In genomic region chr1:192951961-192952460, GRCh38 we compare ENCODE assay signal across 8 cellular contexts.
A peak's percentile ranks its signal among the peaks of the same experiment; 100 is the strongest.
DNase-seq lines count a peak whose midpoint lies in the region; ATAC-seq lines count a peak whose summit lies in the region.

No MANE protein-coding gene starts in this region.

- H3K27me3 ChIP-seq in endocrine pancreas (ENCODE audit: control insufficient read depth, insufficient read depth, low read length): no peaks in the 10 kb centered on the region

- no peak overlapping the region for H3K9ac ChIP-seq in endocrine pancreas (ENCODE audit: control insufficient read depth, insufficient read depth, low read length)

- peaks cover 13% of the 10 kb centered on the region for H3K4me1 ChIP-seq in endocrine pancreas (ENCODE audit: control insufficient read depth, insufficient read depth, low read length)

- peak overlapping the region; percentile 47 for H3K4me3 ChIP-seq in endocrine pancreas (ENCODE audit: control insufficient read depth, insufficient read depth, low read length)

- no peaks in the 10 kb centered on the region for H3K9me3 ChIP-seq in endocrine pancreas (ENCODE audit: control insufficient read depth, low read length)

- peak; percentile 92 for DNase-seq in ELR (ENCODE audit: low read depth)
- peak; percentile 72 for DNase-seq in stromal cell of bone marrow (ENCODE audit: low read depth)
- DNase-seq in NCI-H2196 treated with DMSO at 0.1 percent for 48 hours (lab: John Stamatoyannopoulos, UW; ENCODE audit: unreplicated experiment): no peak
- DNase-seq in NCI-H1092 treated with DMSO at 0.1 percent for 48 hours (lab: John Stamatoyannopoulos, UW): no peak
- no peak for DNase-seq in NCI-H774 (lab: John Stamatoyannopoulos, UW)

- ATAC-seq in GM21360 (IDR thresholded peaks at IDR 0.05; ENCODE audit: unreplicated experiment) (peak; percentile 95), HG03521 (IDR thresholded peaks at IDR 0.05; ENCODE audit: unreplicated experiment) (peak; percentile 99)

- H3K36me3 ChIP-seq in endocrine pancreas (ENCODE audit: control insufficient read depth, insufficient read depth, low read length): no peaks in the 10 kb centered on the region

Comparison
In these comparisons a context has a peak if more than half of its experiments do, and no peak if none do; other contexts are left out.
1. DNase-seq: peak in ELR (single experiment) and stromal cell of bone marrow (single experiment); none in NCI-H2196 treated with DMSO at 0.1 percent for 48 hours (single experiment), NCI-H1092 treated with DMSO at 0.1 percent for 48 hours (single experiment) and NCI-H774 (single experiment).